Comparison of ENCODE assay signal across 16 cellular contexts in genomic region chr6:81589465-81590313, GRCh38.
DNase-seq lines count a peak whose midpoint lies in the region; ATAC-seq and TF ChIP-seq lines count a peak whose summit lies in the region.
"Had no signal": no experiment of that assay in that cellular context is flagged by ENCODE, and none has a peak within 500 bp of the region (broad histone marks: within the 10 kb centered on the region; RNA-seq: fewer than 3 reads in every experiment).

No MANE protein-coding gene starts in this region.

- no peak overlapping the region for H3K4me3 ChIP-seq in right atrium auricular region
- no peak overlapping the region for H3K4me3 ChIP-seq in fibroblast of mammary gland (ENCODE audit: control insufficient read depth, low read depth, low read length)
- H3K4me3 ChIP-seq in thyroid gland (replicated peaks in 1 of 3): no peak overlapping the region
- H3K4me3 ChIP-seq: ovary had no signal

- no peak for TF ChIP-seq POLR2A in thyroid gland (IDR thresholded peaks at IDR 0.05)

- intact Hi-C loops in left ventricle myocardium superior (cut with micrococcal nuclease) (no loop called here), thyroid gland (cut with DNase I) (no loop called here)
- intact Hi-C loops in activated T-helper 2 cell treated with anti-CD3 and anti-CD28 coated beads, Interferon-gamma antibody, Interleukin-2, Interleukin-4, amounts not matched to agents 10 μg/mL and 5 μg/mL and 100 μg/mL, durations not matched to agents 14 hours and 24 hours and 36 hours (cut with micrococcal nuclease): no loop called here

- H3K36me3 ChIP-seq in right atrium auricular region: no peaks in the 10 kb centered on the region
- no peaks in the 10 kb centered on the region for H3K36me3 ChIP-seq in thyroid gland
- H3K36me3 ChIP-seq: ovary had no signal

- H3K27me3 Mint-ChIP-seq in T-cell: no peaks in the 10 kb centered on the region
- no peaks in the 10 kb centered on the region for H3K27me3 Mint-ChIP-seq in activated T-helper 2 cell treated with anti-CD3 and anti-CD28 coated beads, Interferon-gamma antibody, Interleukin-2, Interleukin-4, amounts not matched to agents 10 μg/mL and 5 μg/mL and 100 μg/mL, durations not matched to agents 14 hours and 24 hours and 36 hours (ENCODE audit: low read depth)
- H3K27me3 Mint-ChIP-seq: activated CD4-positive, alpha-beta T cell treated with anti-CD3 and anti-CD28 coated beads for 36 hours; central memory CD8-positive, alpha-beta T cell had no signal

- H3K9me3 Mint-ChIP-seq in T-cell: peaks cover 6 to 15% (median 9%) of the 10 kb centered on the region in 3 donors
- H3K9me3 Mint-ChIP-seq in activated T-helper 2 cell treated with anti-CD3 and anti-CD28 coated beads, Interferon-gamma antibody, Interleukin-2, Interleukin-4, amounts not matched to agents 10 μg/mL and 5 μg/mL and 100 μg/mL, durations not matched to agents 14 hours and 24 hours and 36 hours: no peaks in the 10 kb centered on the region

- 37 to 38% methylated on average over 5 of the region's 5 CpGs for WGBS in thyroid gland, 2 donors

- H3K27ac ChIP-seq in right atrium auricular region: no peak overlapping the region
- H3K27ac ChIP-seq in thyroid gland: no peak overlapping the region
- H3K27ac ChIP-seq: ovary had no signal

- H3K27me3 ChIP-seq in right atrium auricular region: no peaks in the 10 kb centered on the region
- H3K27me3 ChIP-seq in thyroid gland: no peaks in the 10 kb centered on the region
- H3K27me3 ChIP-seq: ovary had no signal

- no peak overlapping the region for H3K4me3 Mint-ChIP-seq in T-cell
- H3K4me3 Mint-ChIP-seq in activated T-helper 2 cell treated with anti-CD3 and anti-CD28 coated beads, Interferon-gamma antibody, Interleukin-2, Interleukin-4, amounts not matched to agents 10 μg/mL and 5 μg/mL and 100 μg/mL, durations not matched to agents 14 hours and 24 hours and 36 hours (ENCODE audit: low read depth): no peak overlapping the region
- H3K4me3 Mint-ChIP-seq: activated CD4-positive, alpha-beta T cell treated with anti-CD3 and anti-CD28 coated beads for 36 hours; central memory CD8-positive, alpha-beta T cell had no signal

- ATAC-seq in left ventricle myocardium superior: peak; percentile 79
- ATAC-seq in T-cell (replicated peaks in 1 of 4): no peak
- ATAC-seq: activated CD4-positive, alpha-beta T cell treated with anti-CD3 and anti-CD28 coated beads for 36 hours had no signal

- DNase-seq in left ventricle myocardium superior (peak; percentile 37), right atrium auricular region (ENCODE audit: low spot score) (no peak), NCI-H774 (lab: John Stamatoyannopoulos, UW) (peak; percentile 53), fibroblast of mammary gland (ENCODE audit: low read depth) (peak; percentile 12), thyroid gland (peak; percentile 10 to 37), medulla oblongata (ENCODE audit: extremely low spot score) (no peak), T-cell (no peak)
- DNase-seq in activated T-helper 2 cell treated with anti-CD3 and anti-CD28 coated beads, Interferon-gamma antibody, Interleukin-2, Interleukin-4, amounts not matched to agents 10 μg/mL and 5 μg/mL and 100 μg/mL, durations not matched to agents 14 hours and 24 hours and 36 hours (ENCODE audit: low spot score): no peak
- DNase-seq: activated CD4-positive, alpha-beta T cell treated with anti-CD3 and anti-CD28 coated beads for 36 hours; amygdala; GDM1; NCI-H2171; ovary; stimulated activated CD4-positive, alpha-beta T cell treated with anti-CD3 and anti-CD28 coated beads, Interleukin-2, amount 100 ng/mL, for 48 hours; substantia nigra had no signal

- no peaks in the 10 kb centered on the region for H3K4me1 ChIP-seq in right atrium auricular region
- H3K4me1 ChIP-seq in thyroid gland: no peaks in the 10 kb centered on the region

- CTCF ChIA-PET in T-cell (lab: Charles Lee): no interaction called here

- no peak overlapping the region for H3K27ac Mint-ChIP-seq in T-cell
- H3K27ac Mint-ChIP-seq in activated T-helper 2 cell treated with anti-CD3 and anti-CD28 coated beads, Interferon-gamma antibody, Interleukin-2, Interleukin-4, amounts not matched to agents 10 μg/mL and 5 μg/mL and 100 μg/mL, durations not matched to agents 14 hours and 24 hours and 36 hours: no peak overlapping the region
- H3K27ac Mint-ChIP-seq: activated CD4-positive, alpha-beta T cell treated with anti-CD3 and anti-CD28 coated beads for 36 hours had no signal

- TF ChIP-seq CTCF in right atrium auricular region (IDR thresholded peaks at IDR 0.05): no peak
- TF ChIP-seq CTCF in fibroblast of mammary gland (conservative IDR thresholded peaks at IDR 0.05; ENCODE audit: control insufficient read depth, insufficient read depth, low read depth, low read length): no peak
- peak in 2 of 6 experiments; percentile 8 to 25 for TF ChIP-seq CTCF in thyroid gland (IDR thresholded peaks at IDR 0.05)

- H3K9me3 ChIP-seq in right atrium auricular region (no peaks in the 10 kb centered on the region), thyroid gland (no peaks in the 10 kb centered on the region)
- H3K9me3 ChIP-seq: ovary had no signal

- no peaks in the 10 kb centered on the region for H3K4me1 Mint-ChIP-seq in T-cell
- H3K4me1 Mint-ChIP-seq in activated T-helper 2 cell treated with anti-CD3 and anti-CD28 coated beads, Interferon-gamma antibody, Interleukin-2, Interleukin-4, amounts not matched to agents 10 μg/mL and 5 μg/mL and 100 μg/mL, durations not matched to agents 14 hours and 24 hours and 36 hours (ENCODE audit: low read depth): no peaks in the 10 kb centered on the region
- H3K4me1 Mint-ChIP-seq: activated CD4-positive, alpha-beta T cell treated with anti-CD3 and anti-CD28 coated beads for 36 hours; central memory CD8-positive, alpha-beta T cell had no signal

- no peaks in the 10 kb centered on the region for H3K36me3 Mint-ChIP-seq in T-cell
- no peaks in the 10 kb centered on the region for H3K36me3 Mint-ChIP-seq in activated T-helper 2 cell treated with anti-CD3 and anti-CD28 coated beads, Interferon-gamma antibody, Interleukin-2, Interleukin-4, amounts not matched to agents 10 μg/mL and 5 μg/mL and 100 μg/mL, durations not matched to agents 14 hours and 24 hours and 36 hours (ENCODE audit: low read depth)

- POLR2A ChIA-PET in T-cell (lab: Charles Lee): no interaction called here

Comparison
In these comparisons a context has a peak if more than half of its experiments do, and no peak if none do; other contexts are left out.
1. DNase-seq: peak in left ventricle myocardium superior (single experiment), NCI-H774 (single experiment), fibroblast of mammary gland (single experiment) and thyroid gland (2 of 2); none in right atrium auricular region (single experiment), medulla oblongata (single experiment), T-cell (0 of 34) and activated T-helper 2 cell treated with anti-CD3 and anti-CD28 coated beads, Interferon-gamma antibody, Interleukin-2, Interleukin-4, amounts not matched to agents 10 μg/mL and 5 μg/mL and 100 μg/mL, durations not matched to agents 14 hours and 24 hours and 36 hours (single experiment).